ENCODE assay signal across 9 cellular contexts in the genomic region with DNA sequence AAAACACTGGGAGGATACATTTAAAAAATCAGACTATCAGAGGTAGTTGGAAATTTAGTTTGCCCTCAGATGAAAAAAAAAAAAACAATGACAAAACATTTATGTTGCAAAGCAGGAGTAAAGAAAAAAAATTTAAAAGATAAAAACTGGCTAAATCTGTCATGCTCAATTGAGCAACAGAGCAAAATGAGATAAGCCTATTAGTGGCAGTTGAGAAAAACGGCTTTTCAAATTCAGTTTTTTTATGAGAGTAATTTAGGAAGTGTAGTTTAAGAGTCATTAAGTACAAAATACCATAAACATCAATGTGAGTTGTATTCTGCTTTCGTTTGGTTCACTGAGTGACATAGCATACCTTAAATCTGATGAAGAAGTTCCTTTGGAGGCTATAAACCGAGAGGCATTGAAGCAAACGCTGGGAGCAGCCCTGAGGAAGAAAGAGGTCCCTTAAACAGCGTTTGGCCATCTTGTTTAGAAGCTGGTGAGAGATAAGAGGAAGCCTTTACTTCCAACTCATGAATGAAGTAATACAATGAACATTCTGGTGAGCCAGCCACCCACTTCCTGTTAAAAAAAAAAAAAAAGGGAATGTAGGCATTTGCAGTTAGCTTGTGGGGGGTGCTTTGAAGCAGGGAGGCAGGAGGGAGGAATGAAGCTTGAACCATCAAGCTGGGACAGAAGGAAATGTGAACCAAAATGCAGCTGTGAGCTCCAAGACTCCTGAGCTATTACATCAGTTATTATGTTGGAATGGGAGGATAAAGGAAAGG.
DNase-seq lines count a peak whose midpoint lies in the region; FAIRE-seq and TF ChIP-seq lines count a peak whose summit lies in the region.
"Had no signal": no experiment of that assay in that cellular context is flagged by ENCODE, and none has a peak within 500 bp of the region (broad histone marks: within the 10 kb centered on the region; RNA-seq: fewer than 3 reads in every experiment).

No MANE protein-coding gene starts in this region.

- no peak overlapping the region for H3K9ac ChIP-seq in neural progenitor cell

- no peak overlapping the region for H3K27ac Mint-ChIP-seq in neural progenitor cell

- H3F3A ChIP-seq in neural progenitor cell (ENCODE audit: low read depth) = no peaks in the 10 kb centered on the region

- FAIRE-seq in small intestine (lab: Jason Lieb, UNC) = no peak

- no peaks in the 10 kb centered on the region for H3K36me3 Mint-ChIP-seq in neural progenitor cell

- no peak overlapping the region for H3K4me3 Mint-ChIP-seq in neural progenitor cell

- no peaks in the 10 kb centered on the region for H3K36me3 ChIP-seq in neural progenitor cell
- no peaks in the 10 kb centered on the region for H3K36me3 ChIP-seq in small intestine (ENCODE audit: control insufficient read depth in 2 of 2, insufficient read depth in 2 of 2, low read length in 2 of 2)

- no peaks in the 10 kb centered on the region for H3K27me3 ChIP-seq in neural progenitor cell
- no peaks in the 10 kb centered on the region for H3K27me3 ChIP-seq in small intestine (ENCODE audit: control insufficient read depth in 2 of 2, insufficient read depth in 2 of 2, low read length in 2 of 2)

- TF ChIP-seq CTCF in neural progenitor cell (IDR thresholded peaks at IDR 0.05) = no peak

- H3K4me1 Mint-ChIP-seq in neural progenitor cell = peaks cover 12% of the 10 kb centered on the region

- no peak for TF ChIP-seq POLR2A in erythroblast (IDR thresholded peaks at IDR 0.05; ENCODE audit: low read length)

- H3K79me2 ChIP-seq in neural progenitor cell (ENCODE audit: low read depth) = no peaks in the 10 kb centered on the region

- H4K20me1 ChIP-seq in neural progenitor cell (ENCODE audit: low read depth) = no peaks in the 10 kb centered on the region

- H3K9me3 ChIP-seq in neural progenitor cell (ENCODE audit: low read depth) (no peaks in the 10 kb centered on the region), small intestine (ENCODE audit: control insufficient read depth, low read depth) (no peaks in the 10 kb centered on the region)

- H2AFZ ChIP-seq in neural progenitor cell (replicated peaks) = peak overlapping the region; percentile 38

- no peaks in the 10 kb centered on the region for H3K27me3 Mint-ChIP-seq in neural progenitor cell (ENCODE audit: insufficient read depth, low read depth)

- H3K27ac ChIP-seq in neural progenitor cell (no peak overlapping the region), small intestine (ENCODE audit: low read depth in 1 of 2, low read length in 1 of 2) (no peak overlapping the region)

- no peak overlapping the region for H3K4me2 ChIP-seq in neural progenitor cell

- DNase-seq in EH (ENCODE audit: low read depth) = peak; percentile 91
- peak; percentile 89 for DNase-seq in OCI-M1 (lab: John Stamatoyannopoulos, UW)
- DNase-seq in erythroblast (lab: John Stamatoyannopoulos, UW) = peak; percentile 3 to 8
- DNase-seq in neural progenitor cell (ENCODE audit: low spot score) = peak; percentile 30
- DNase-seq in small intestine = no peak
- no peak for DNase-seq in NK-92 (lab: John Stamatoyannopoulos, UW; ENCODE audit: unreplicated experiment)
- no peak for DNase-seq in NK-92 treated with Interleukin-12 subunit alpha and Interleukin-12 subunit beta, amount 100 ng/mL, for 24 hours (lab: John Stamatoyannopoulos, UW)
- DNase-seq in middle frontal gyrus (ENCODE audit: extremely low spot score, low spot score) = no peak
- DNase-seq: activated gamma-delta T cell treated with Interleukin-2 at 50 U/mL for 16 hours had no signal

- WGBS in small intestine, 3 donors = 4 to 18% (median 13%) methylated on average over 5 of the region's 5 CpGs

- H3K9me3 Mint-ChIP-seq in neural progenitor cell = no peaks in the 10 kb centered on the region

- peaks cover 7% of the 10 kb centered on the region for H3K4me1 ChIP-seq in neural progenitor cell
- H3K4me1 ChIP-seq in small intestine (ENCODE audit: control insufficient read depth in 2 of 2, insufficient read depth in 1 of 2, low read depth in 1 of 2, low read length in 1 of 2) = no peaks in the 10 kb centered on the region

- H3K4me3 ChIP-seq in neural progenitor cell (no peak overlapping the region), small intestine (ENCODE audit: low read depth in 1 of 2, low read length in 2 of 2) (no peak overlapping the region)

Comparison
In these comparisons a context has a peak if more than half of its experiments do, and no peak if none do; other contexts are left out.
1. DNase-seq: peak in EH (single experiment), OCI-M1 (single experiment), erythroblast (2 of 2) and neural progenitor cell (single experiment); none in small intestine (single experiment), NK-92 (single experiment), NK-92 treated with Interleukin-12 subunit alpha and Interleukin-12 subunit beta, amount 100 ng/mL, for 24 hours (single experiment) and middle frontal gyrus (single experiment).